In genomic region chr2:154720642-154721041, GRCh38 we compare ENCODE assay signal across 27 cellular contexts.
A peak's percentile ranks its signal among the peaks of the same experiment; 100 is the strongest.
DNase-seq lines count a peak whose midpoint lies in the region; ATAC-seq and FAIRE-seq lines count a peak whose summit lies in the region.
"Had no signal": no experiment of that assay in that cellular context is flagged by ENCODE, and none has a peak within 500 bp of the region (broad histone marks: within the 10 kb centered on the region; RNA-seq: fewer than 3 reads in every experiment).

No MANE protein-coding gene starts in this region.

- ATAC-seq in GM21737 (IDR thresholded peaks at IDR 0.05; ENCODE audit: unreplicated experiment): no peak
- ATAC-seq in HG03139 (IDR thresholded peaks at IDR 0.05; ENCODE audit: unreplicated experiment): no peak
- ATAC-seq: activated naive CD8-positive, alpha-beta T cell treated with anti-CD3 and anti-CD28 coated beads, Interleukin-2, amount 50 U/mL, for 24 hours; esophagus mucosa; gastrocnemius medialis; left ventricle myocardium superior had no signal

- DNase-seq in NCI-H446 treated with DMSO at 0.1 percent for 48 hours (lab: John Stamatoyannopoulos, UW) (peak; percentile 64), astrocyte of the hippocampus (ENCODE audit: low read depth, low spot score) (peak; percentile 71), superior temporal gyrus (ENCODE audit: extremely low spot score) (peak; percentile 76), activated gamma-delta T cell (lab: John Stamatoyannopoulos, UW) (no peak)
- DNase-seq in stimulated activated CD4-positive, alpha-beta T cell treated with anti-CD3 and anti-CD28 coated beads, Interleukin-15, amount 100 ng/mL, for 24 hours: no peak
- DNase-seq: activated CD4-positive, alpha-beta T cell treated with anti-CD3 and anti-CD28 coated beads, Interleukin-2, amount 10 ng/mL, durations not matched to agents 24 days and 14 days; activated effector memory CD4-positive, alpha-beta T cell treated with anti-CD3 and anti-CD28 coated beads, Interleukin-2, amount 50 U/mL, for 16 hours; activated naive CD8-positive, alpha-beta T cell treated with anti-CD3 and anti-CD28 coated beads, Interleukin-2, amount 50 U/mL, for 24 hours; activated T-cell treated with anti-CD3 and anti-CD28 coated beads, Interleukin-2, amount 50 U/mL, for 1 hour; Caco-2; DND-41; gastrocnemius medialis; hypothalamus; immature natural killer cell; Karpas-422; left ventricle myocardium superior; naive B cell; NCI-H1436 treated with DMSO at 0.1 percent for 48 hours; NCI-H2107; SHP77; small intestine had no signal

- FAIRE-seq in islet of Langerhans (lab: Jason Lieb, UNC): peak; percentile 99
- FAIRE-seq: colon, GM18507, small intestine had no signal

Comparison
In these comparisons a context has a peak if more than half of its experiments do, and no peak if none do; other contexts are left out.
1. DNase-seq: peak in NCI-H446 treated with DMSO at 0.1 percent for 48 hours (single experiment), astrocyte of the hippocampus (single experiment) and superior temporal gyrus (single experiment); none in stimulated activated CD4-positive, alpha-beta T cell treated with anti-CD3 and anti-CD28 coated beads, Interleukin-15, amount 100 ng/mL, for 24 hours (single experiment) and activated gamma-delta T cell (single experiment).